In genomic region chr19:913080-913748, GRCh38 we compare ENCODE assay signal across 8 cellular contexts. TPM values are rescaled to one million over a fixed set of nuclear protein-coding genes. Genes with fewer than 3 reads are reported as not detected.
DNase-seq lines count a peak whose midpoint lies in the region; ATAC-seq lines count a peak whose summit lies in the region.

TSS of gene R3HDM4 (minus strand) at chr19:913219. CDS start at chr19:913157, 62 bp downstream.

- H3K9me3 ChIP-seq in CD4-positive, alpha-beta memory T cell (ENCODE audit: control insufficient read depth in 1 of 2, low read length in 2 of 2): no peaks in the 10 kb centered on the region
- H3K9me3 ChIP-seq in GM23248 (ENCODE audit: low read depth): no peaks in the 10 kb centered on the region

- 1 to 2% methylated on average over 20 to 65 of the region's 76 CpGs for WGBS in GM23248 (ENCODE audit: low coverage in 1 of 2, low lambda C conversion rate in 2 of 2, missing lambda C conversion rate in 2 of 2), 2 experiments

- H3K4me3 Mint-ChIP-seq in CD4-positive, alpha-beta memory T cell: peak within 1 kb of the TSS; percentile 82 to 90 (median 86)
- H3K4me3 Mint-ChIP-seq in effector memory CD8-positive, alpha-beta T cell: peak within 1 kb of the TSS; percentile 83 to 84
- peak within 1 kb of the TSS; percentile 97 for H3K4me3 Mint-ChIP-seq in memory B cell

- H3K4me2 ChIP-seq in GM23248 (ENCODE audit: unreplicated experiment): peak within 1 kb of the TSS; percentile 84

- POLR2A ChIA-PET in CD4-positive, alpha-beta memory T cell (lab: Charles Lee; ENCODE audit: partially characterized antibody): interaction anchor here (0.6 to 4.4 kb wide), 9 partner anchors 14 to 356 kb away, joined by 3 to 28 read pairs (median 5); partner anchors contain the start of genes CFD, CIRBP, MED16 and RNU6-2

- peak within 1 kb of the TSS; percentile 58 to 69 for H3K4me3 ChIP-seq in CD4-positive, alpha-beta memory T cell (ENCODE audit: low read length in 2 of 2)
- peak within 1 kb of the TSS; percentile 99 for H3K4me3 ChIP-seq in GM23248

- peak within 1 kb of the TSS; percentile 85 for H2AFZ ChIP-seq in GM23248

- H3K36me3 Mint-ChIP-seq in CD4-positive, alpha-beta memory T cell: peaks cover 11 to 14% of the 10 kb centered on the region in 2 donors
- H3K36me3 Mint-ChIP-seq in effector memory CD8-positive, alpha-beta T cell (ENCODE audit: insufficient read depth): peaks cover 37% of the 10 kb centered on the region
- peaks cover 6% of the 10 kb centered on the region for H3K36me3 Mint-ChIP-seq in memory B cell

- H4K20me1 ChIP-seq in GM23248 (ENCODE audit: insufficient read depth): no peaks in the 10 kb centered on the region

- CTCF ChIA-PET in CD4-positive, alpha-beta memory T cell (lab: Charles Lee; ENCODE audit: partially characterized antibody): interaction anchor here (1.1 to 4.4 kb wide), 3 partner anchors 49 to 162 kb away, joined by 3 to 27 read pairs (median 3); no protein-coding TSS in a partner anchor

- H3K27me3 ChIP-seq in CD4-positive, alpha-beta memory T cell (ENCODE audit: insufficient read depth, low read length): no peaks in the 10 kb centered on the region
- peaks cover 10% of the 10 kb centered on the region for H3K27me3 ChIP-seq in GM23248 (replicated peaks; ENCODE audit: insufficient read depth)

- peaks cover 0 to 4% of the 10 kb centered on the region in 2 donors for H3K27me3 Mint-ChIP-seq in CD4-positive, alpha-beta memory T cell
- H3K27me3 Mint-ChIP-seq in effector memory CD8-positive, alpha-beta T cell: peaks cover 6% of the 10 kb centered on the region in 2 donors
- H3K27me3 Mint-ChIP-seq in memory B cell: no peaks in the 10 kb centered on the region

- peak within 1 kb of the TSS; percentile 88 to 95 (median 93) for H3K27ac Mint-ChIP-seq in CD4-positive, alpha-beta memory T cell
- peak within 1 kb of the TSS; percentile 77 to 83 for H3K27ac Mint-ChIP-seq in effector memory CD8-positive, alpha-beta T cell
- H3K27ac Mint-ChIP-seq in memory B cell: peak within 1 kb of the TSS; percentile 94

- in situ Hi-C loops in GM23248 (cut with MboI): no loop called here

- H3K9me2 ChIP-seq in GM23248 (ENCODE audit: insufficient read depth): no peaks in the 10 kb centered on the region

- peak; percentile 82 to 85 (median 85) for DNase-seq in CD4-positive, alpha-beta memory T cell
- DNase-seq in GM23248 (peak; percentile 83), NCI-H2227 treated with DMSO at 0.1 percent for 48 hours (lab: John Stamatoyannopoulos, UW) (peak; percentile 17), memory B cell (ENCODE audit: low spot score in 2 of 2) (peak in 1 of 2 donors; percentile 79), NCI-H526 treated with DMSO at 0.1 percent for 48 hours (lab: John Stamatoyannopoulos, UW) (no peak)
- peak; percentile 67 to 75 (median 74) for DNase-seq in activated CD8-positive, alpha-beta memory T cell treated with anti-CD3 and anti-CD28 coated beads for 48 hours (ENCODE audit: low read depth in 2 of 3, low spot score in 2 of 3)
- DNase-seq in effector memory CD8-positive, alpha-beta T cell: peak; percentile 76 to 84 (median 80)
- peak; percentile 68 for DNase-seq in stimulated activated CD8-positive, alpha-beta memory T cell treated with anti-CD3 and anti-CD28 coated beads, Interleukin-12 subunit alpha, Interleukin-12 subunit beta, amount 100 ng/mL, for 1 hour (ENCODE audit: low read depth)

- H3F3A ChIP-seq in GM23248 (ENCODE audit: insufficient read depth): peaks cover 4% of the 10 kb centered on the region; the same call in 1 of the 2 replicates

- H3K79me2 ChIP-seq in GM23248 (ENCODE audit: insufficient read depth): peaks cover 55% of the 10 kb centered on the region

- H3K27ac ChIP-seq in CD4-positive, alpha-beta memory T cell (ENCODE audit: low read depth, low read length): peak within 1 kb of the TSS; percentile 94
- peak within 1 kb of the TSS; percentile 48 for H3K27ac ChIP-seq in GM23248

- intact Hi-C loops in CD4-positive, alpha-beta memory T cell (cut with micrococcal nuclease): no loop called here

- peaks cover 13 to 42% (median 28%) of the 10 kb centered on the region in 4 donors for H3K4me1 Mint-ChIP-seq in CD4-positive, alpha-beta memory T cell
- H3K4me1 Mint-ChIP-seq in effector memory CD8-positive, alpha-beta T cell (ENCODE audit: low read depth in 2 of 2): peaks cover 21 to 22% of the 10 kb centered on the region in 2 donors
- H3K4me1 Mint-ChIP-seq in memory B cell: peaks cover 15% of the 10 kb centered on the region

- peak within 1 kb of the TSS; percentile 93 for H3K9ac ChIP-seq in GM23248

- ATAC-seq in effector memory CD8-positive, alpha-beta T cell (replicated peaks): peak; percentile 66
- peak; percentile 44 for ATAC-seq in memory B cell (ENCODE audit: low read depth)

- no peaks in the 10 kb centered on the region for H3K36me3 ChIP-seq in CD4-positive, alpha-beta memory T cell (ENCODE audit: insufficient read depth, low read length)
- H3K36me3 ChIP-seq in GM23248 (ENCODE audit: low read depth): no peaks in the 10 kb centered on the region

- peaks cover 0 to 2% (median 0%) of the 10 kb centered on the region in 8 donors for H3K9me3 Mint-ChIP-seq in CD4-positive, alpha-beta memory T cell
- H3K9me3 Mint-ChIP-seq in effector memory CD8-positive, alpha-beta T cell: no peaks in the 10 kb centered on the region
- no peaks in the 10 kb centered on the region for H3K9me3 Mint-ChIP-seq in memory B cell

- peaks cover 57% of the 10 kb centered on the region for H3K4me1 ChIP-seq in CD4-positive, alpha-beta memory T cell (ENCODE audit: insufficient read depth, low read length)
- 0 out of 2 replicates have a peak, but pooled peaks cover 3% of the 10 kb centered on the region for H3K4me1 ChIP-seq in GM23248 (ENCODE audit: insufficient read depth)

RNA-seq across cellular contexts. Expression of gene R3HDM4, which starts in this region (rescaled TPM):
- 100 to 1,000 TPM; 153 to 160 TPM for total RNA-seq in CD4-positive, alpha-beta memory T cell
- 100 to 1,000 TPM; 203 to 230 TPM for polyA plus RNA-seq in CD4-positive, alpha-beta memory T cell
- total RNA-seq in GM23248 (2014; rRNA removed; shearing (Covaris generic)): 41.6 and 50.9 TPM in 2 replicates
- 52.7 and 58.1 TPM in 2 replicates for polyA plus RNA-seq in GM23248 (2016; fragmentation: Nextera tagmentation; extraction: Ambion mirVana)
